ENCODE assay signal across 1 cellular context in genomic region chr1:21885236-21886037, GRCh38.
A peak's percentile ranks its signal among the peaks of the same experiment; 100 is the strongest.
TF ChIP-seq lines count a peak whose summit lies in the region.

No MANE protein-coding gene starts in this region.

TF ChIP-seq in endothelial cell of umbilical vein, 7 proteins besides CTCF, POLR2A, EP300 and RAD21:
- peak; percentile 37 for TF ChIP-seq POLR2AphosphoS5 (IDR thresholded peaks at IDR 0.05; ENCODE audit: insufficient read depth, low read depth, low read length)
- no peak for TF ChIP-seq JUN (IDR thresholded peaks at IDR 0.05; ENCODE audit: borderline replicate concordance, insufficient read depth, insufficient read length, low read depth)
TF ChIP-seq in endothelial cell of umbilical vein: peak in this region for 1.
